ENCODE assay signal across 11 cellular contexts in genomic region chr2:26298286-26298637, GRCh38. TPM values are rescaled to one million over a fixed set of nuclear protein-coding genes. Genes with fewer than 3 reads are reported as not detected.
DNase-seq lines count a peak whose midpoint lies in the region; ATAC-seq and TF ChIP-seq lines count a peak whose summit lies in the region.
"Had no signal": no experiment of that assay in that cellular context is flagged by ENCODE, and none has a peak within 500 bp of the region (broad histone marks: within the 10 kb centered on the region; RNA-seq: fewer than 3 reads in every experiment).

No MANE protein-coding gene starts in this region.

- 15 to 16% methylated on average over 17 of the region's 17 CpGs for WGBS in aorta, 2 donors

- H3K9me3 ChIP-seq in fibroblast of lung (ENCODE audit: control insufficient read depth, insufficient read depth, low read depth, low read length) (no peaks in the 10 kb centered on the region), osteoblast (ENCODE audit: low read depth, low read length) (no peaks in the 10 kb centered on the region), aorta (ENCODE audit: control insufficient read depth, low read length) (no peaks in the 10 kb centered on the region)

- no peak overlapping the region for H3K27ac Mint-ChIP-seq in stimulated activated naive CD8-positive, alpha-beta T cell treated with anti-CD3 and anti-CD28 coated beads, Interleukin-15, amount 100 ng/mL, for 72 hours
- H3K27ac Mint-ChIP-seq: progenitor cell of endocrine pancreas, T-cell had no signal

- peaks cover 5% of the 10 kb centered on the region for H3K4me1 ChIP-seq in fibroblast of lung (ENCODE audit: control insufficient read depth, extremely low read depth, insufficient read depth, low read length)
- H3K4me1 ChIP-seq in osteoblast (ENCODE audit: insufficient read depth, low read length): peaks cover 26% of the 10 kb centered on the region
- no peaks in the 10 kb centered on the region for H3K4me1 ChIP-seq in aorta (ENCODE audit: control insufficient read depth in 1 of 2, insufficient read depth in 2 of 2, low read length in 2 of 2)

- no peak for TF ChIP-seq CTCF in fibroblast of lung (conservative IDR thresholded peaks at IDR 0.05 in 1 of 2, IDR thresholded peaks at IDR 0.05 in 1 of 2; ENCODE audit: low read depth in 1 of 2, low read length in 2 of 2)
- TF ChIP-seq CTCF in osteoblast (IDR thresholded peaks at IDR 0.05; ENCODE audit: extremely low read depth, low read depth, low read length): no peak

- H3K27me3 Mint-ChIP-seq in stimulated activated naive CD8-positive, alpha-beta T cell treated with anti-CD3 and anti-CD28 coated beads, Interleukin-15, amount 100 ng/mL, for 72 hours: no peaks in the 10 kb centered on the region
- H3K27me3 Mint-ChIP-seq: T-cell had no signal

- intact Hi-C loops in aorta (cut with DNase I): no loop called here

- H3K27me3 ChIP-seq in fibroblast of lung (ENCODE audit: control insufficient read depth, insufficient read depth, low read length) (no peaks in the 10 kb centered on the region), osteoblast (ENCODE audit: insufficient read depth, low read length) (no peaks in the 10 kb centered on the region), aorta (ENCODE audit: control insufficient read depth in 1 of 2, insufficient read depth in 2 of 2, low read length in 1 of 2) (no peaks in the 10 kb centered on the region)

- H3K4me2 ChIP-seq in fibroblast of lung (ENCODE audit: extremely low read depth, insufficient read depth, low read length) (peak overlapping the region; percentile 94), osteoblast (ENCODE audit: insufficient read depth, low read length) (peak overlapping the region; percentile 86)

- H3K9ac ChIP-seq in fibroblast of lung (ENCODE audit: insufficient read depth, low read length): no peak overlapping the region

- H4K20me1 ChIP-seq in fibroblast of lung (ENCODE audit: control insufficient read depth, extremely low read depth, insufficient read depth, low read length): no peaks in the 10 kb centered on the region
- H4K20me1 ChIP-seq in osteoblast (ENCODE audit: insufficient read depth, low read length): no peaks in the 10 kb centered on the region

- DNase-seq in stimulated activated naive CD8-positive, alpha-beta T cell treated with anti-CD3 and anti-CD28 coated beads, Interleukin-15, Interleukin-2, amounts not matched to agents 100 U/mL and 50 U/mL, for 24 hours: peak; percentile 8
- no peak for DNase-seq in stimulated activated naive CD8-positive, alpha-beta T cell treated with anti-CD3 and anti-CD28 coated beads, Interleukin-15, amount 100 ng/mL, for 72 hours
- DNase-seq in fibroblast of lung (ENCODE audit: low read depth in 2 of 2) (no peak), osteoblast (ENCODE audit: insufficient read length, low spot score, missing footprints) (no peak), aorta (no peak), NCI-H69 (lab: John Stamatoyannopoulos, UW) (no peak)
- DNase-seq: NCI-H510A had no signal

- H3K9me3 Mint-ChIP-seq in stimulated activated naive CD8-positive, alpha-beta T cell treated with anti-CD3 and anti-CD28 coated beads, Interleukin-15, amount 100 ng/mL, for 72 hours: no peaks in the 10 kb centered on the region
- H3K9me3 Mint-ChIP-seq: T-cell had no signal

- H3K79me2 ChIP-seq in fibroblast of lung (ENCODE audit: control insufficient read depth, insufficient read depth, low read length) (no peaks in the 10 kb centered on the region), osteoblast (ENCODE audit: insufficient read depth, low read length) (no peaks in the 10 kb centered on the region)

- ATAC-seq in stimulated activated naive CD8-positive, alpha-beta T cell treated with anti-CD3 and anti-CD28 coated beads, Interleukin-15, Interleukin-2, amounts not matched to agents 100 U/mL and 50 U/mL, for 24 hours: no peak
- ATAC-seq in stimulated activated naive CD8-positive, alpha-beta T cell treated with anti-CD3 and anti-CD28 coated beads, Interleukin-15, amount 100 ng/mL, for 72 hours: no peak
- ATAC-seq in aorta (ENCODE audit: low FRiP score) (peak; percentile 47), GM18519 (IDR thresholded peaks at IDR 0.05; ENCODE audit: low FRiP score, unreplicated experiment) (no peak), HG03139 (IDR thresholded peaks at IDR 0.05; ENCODE audit: unreplicated experiment) (no peak)

- no peak overlapping the region for H3K4me3 Mint-ChIP-seq in stimulated activated naive CD8-positive, alpha-beta T cell treated with anti-CD3 and anti-CD28 coated beads, Interleukin-15, amount 100 ng/mL, for 72 hours
- H3K4me3 Mint-ChIP-seq: T-cell had no signal

- H3K36me3 ChIP-seq in fibroblast of lung (ENCODE audit: control insufficient read depth, insufficient read depth, low read length): no peaks in the 10 kb centered on the region
- H3K36me3 ChIP-seq in osteoblast (ENCODE audit: insufficient read depth, low read length): no peaks in the 10 kb centered on the region
- H3K36me3 ChIP-seq in aorta (ENCODE audit: control insufficient read depth in 1 of 2, insufficient read depth in 2 of 2, low read length in 1 of 2): no peaks in the 10 kb centered on the region

- peak overlapping the region; percentile 90 for H2AFZ ChIP-seq in fibroblast of lung (ENCODE audit: low read length)
- peak overlapping the region; percentile 89 for H2AFZ ChIP-seq in osteoblast (ENCODE audit: low read length)

- peak overlapping the region; percentile 67 for H3K27ac ChIP-seq in fibroblast of lung (ENCODE audit: insufficient read depth, low read length)
- H3K27ac ChIP-seq in osteoblast (ENCODE audit: low read depth, low read length): peak overlapping the region; percentile 82
- H3K27ac ChIP-seq in aorta (ENCODE audit: low read depth in 1 of 2, low read length in 2 of 2): peak overlapping the region; percentile 46 to 76

- H3K4me3 ChIP-seq in fibroblast of lung (replicated peaks in 1 of 4; ENCODE audit: control extremely low read depth in 1 of 4, insufficient read depth in 1 of 4, low read depth in 3 of 4, low read length in 4 of 4) (peak overlapping the region in 3 of 4 experiments; percentile 25 to 63 (median 39)), osteoblast (ENCODE audit: insufficient read depth, low read length) (peak overlapping the region; percentile 70), aorta (ENCODE audit: low read length in 2 of 2) (peak overlapping the region; percentile 14 to 44)

- H3K4me1 Mint-ChIP-seq in stimulated activated naive CD8-positive, alpha-beta T cell treated with anti-CD3 and anti-CD28 coated beads, Interleukin-15, amount 100 ng/mL, for 72 hours: no peaks in the 10 kb centered on the region

RNA-seq across cellular contexts. Expression of gene SELENOI, which starts 47.7 kb away (rescaled TPM):
- total RNA-seq in fibroblast of lung: 13.1 and 18.8 TPM in 2 replicates
- polyA plus RNA-seq in fibroblast of lung: 10.1 and 11.9 TPM in 2 replicates
- polyA plus RNA-seq in fibroblast of lung (2012): 7.4 and 8.7 TPM in 2 replicates
- 18.8 and 19.8 TPM in 2 replicates for polyA minus RNA-seq in fibroblast of lung (ENCODE audit: low replicate concordance)
- total RNA-seq in osteoblast: 11.6 and 13.0 TPM in 2 replicates
- total RNA-seq in aorta: 10 to 100 TPM; 12.3 to 15.8 TPM
- polyA plus RNA-seq in aorta: 1 to 10 TPM; 1.4 to 2.8 TPM

RNA-seq across cellular contexts. Expression of gene ADGRF3, which starts 48.3 kb away (rescaled TPM):
- total RNA-seq in fibroblast of lung (under 0.01 TPM in 1 of 2 replicates, not detected in the other), osteoblast (under 0.01 and 0.59 TPM in 2 replicates), aorta (under 1 TPM in 1 of 2 donors, not detected in 1; 0.13 TPM)
- polyA plus RNA-seq in fibroblast of lung (0.06 and 0.24 TPM in 2 replicates), aorta (under 1 TPM in 1 of 2 donors, not detected in 1; 0.08 TPM)
- 0.05 and 0.07 TPM in 2 replicates for polyA plus RNA-seq in fibroblast of lung (2012)
- not detected in 2 replicates for polyA minus RNA-seq in fibroblast of lung (ENCODE audit: low replicate concordance)

RNA-seq across cellular contexts. Expression of gene HADHB, which starts 53.5 kb away (rescaled TPM):
- total RNA-seq in fibroblast of lung: 129 and 130 TPM in 2 replicates
- polyA plus RNA-seq in fibroblast of lung: 137 and 151 TPM in 2 replicates
- polyA plus RNA-seq in fibroblast of lung (2012): 100 and 104 TPM in 2 replicates
- polyA minus RNA-seq in fibroblast of lung (ENCODE audit: low replicate concordance): 41.0 and 44.3 TPM in 2 replicates
- 119 and 143 TPM in 2 replicates for total RNA-seq in osteoblast
- total RNA-seq in aorta: 10 to 100 TPM; 88.1 to 95.7 TPM
- 10 to 100 TPM; 83.1 to 84.5 TPM for polyA plus RNA-seq in aorta

RNA-seq across cellular contexts. Expression of gene HADHA, which starts 53.8 kb away (rescaled TPM):
- total RNA-seq in fibroblast of lung: 144 and 162 TPM in 2 replicates
- polyA plus RNA-seq in fibroblast of lung: 155 and 171 TPM in 2 replicates
- 159 and 167 TPM in 2 replicates for polyA plus RNA-seq in fibroblast of lung (2012)
- 181 and 203 TPM in 2 replicates for polyA minus RNA-seq in fibroblast of lung (ENCODE audit: low replicate concordance)
- 113 and 117 TPM in 2 replicates for total RNA-seq in osteoblast
- total RNA-seq in aorta: 100 to 1,000 TPM; 102 to 109 TPM
- polyA plus RNA-seq in aorta: 10 to 100 TPM; 76.0 to 76.4 TPM
